Comparison of ENCODE assay signal across 33 cellular contexts in genomic region chr12:122230798-122231197, GRCh38. TPM values are rescaled to one million over a fixed set of nuclear protein-coding genes. Genes with fewer than 3 reads are reported as not detected.
"Had no signal": no experiment of that assay in that cellular context is flagged by ENCODE, and none has a peak within 500 bp of the region (broad histone marks: within the 10 kb centered on the region; RNA-seq: fewer than 3 reads in every experiment).

No MANE protein-coding gene starts in this region.

- H3K36me3 ChIP-seq: colonic mucosa had no signal

- DNase-seq: colonic mucosa; cortex of kidney; effector CD8-positive, alpha-beta T cell; effector memory CD8-positive, alpha-beta T cell; endodermal cell; erythroblast; esophagus squamous epithelium; foreskin fibroblast; foreskin melanocyte; gastrocnemius medialis; glutamatergic neuron; head of caudate nucleus; heart right ventricle; hippocampal formation; left cardiac atrium; left lung; left ventricle myocardium superior; lower lobe of right lung; mesenchymal stem cell; midbrain; naive thymus-derived CD4-positive, alpha-beta T cell had no signal

- H3K27ac ChIP-seq: colonic mucosa, epithelial cell of prostate, esophagus squamous epithelium, gastrocnemius medialis, heart right ventricle, left lung, lower lobe of right lung had no signal

- H3K4me3 ChIP-seq: colonic mucosa, esophagus squamous epithelium, gastrocnemius medialis, heart right ventricle, left lung, lower lobe of right lung had no signal

- H3K27me3 ChIP-seq: colonic mucosa, esophagus squamous epithelium, gastrocnemius medialis, heart right ventricle, left lung had no signal

- FAIRE-seq: endometrium, islet of Langerhans, keratinocyte had no signal

- H3K9me3 ChIP-seq: colonic mucosa, esophagus squamous epithelium, gastrocnemius medialis, heart right ventricle, left lung, lower lobe of right lung had no signal

- ATAC-seq: effector memory CD8-positive, alpha-beta T cell; esophagus mucosa; gastrocnemius medialis; heart right ventricle; left cardiac atrium; left lung; left ventricle myocardium superior; lower lobe of right lung; naive thymus-derived CD4-positive, alpha-beta T cell had no signal

RNA-seq across cellular contexts. Expression of gene B3GNT4, which starts 27.3 kb away (rescaled TPM):
- total RNA-seq: gastrocnemius medialis, glomerular endothelial cell, heart right ventricle, left cardiac atrium, left ventricle myocardium superior had no signal

RNA-seq across cellular contexts. Expression of gene LRRC43, which starts 47.9 kb away (rescaled TPM):
- total RNA-seq: gastrocnemius medialis had no signal
- polyA plus RNA-seq: naive thymus-derived CD4-positive, alpha-beta T cell had no signal

RNA-seq across cellular contexts. Expression of gene IL31, which starts 56.8 kb away (rescaled TPM):
- total RNA-seq: colonic mucosa; dermis microvascular lymphatic vessel endothelial cell; endodermal cell; esophagus mucosa; esophagus squamous epithelium; gastrocnemius medialis; glomerular endothelial cell; heart right ventricle; kidney epithelial cell; left cardiac atrium; left lung; left ventricle myocardium superior; lower leg skin; lower lobe of right lung; lung microvascular endothelial cell; mononuclear cell; mucosa of gallbladder; naive thymus-derived CD4-positive, alpha-beta T cell had no signal
- polyA plus RNA-seq: heart right ventricle; keratinocyte; naive thymus-derived CD4-positive, alpha-beta T cell had no signal
